Comparison of ENCODE assay signal across 14 cellular contexts in genomic region chr3:52350436-52350835, GRCh38.
"Had no signal": no experiment of that assay in that cellular context is flagged by ENCODE, and none has a peak within 500 bp of the region (broad histone marks: within the 10 kb centered on the region; RNA-seq: fewer than 3 reads in every experiment).

No MANE protein-coding gene starts in this region.

- H3K36me3 ChIP-seq: neural progenitor cell, pancreas had no signal

- H3K4me1 Mint-ChIP-seq: activated naive CD8-positive, alpha-beta T cell treated with anti-CD3 and anti-CD28 coated beads, Interleukin-2, amount 10 ng/mL, durations not matched to agents 7 days and 5 days; neural progenitor cell had no signal

- H3K27me3 ChIP-seq: ascending aorta, esophagus squamous epithelium, neural progenitor cell, pancreas, vagina had no signal

- H3K27ac ChIP-seq: ascending aorta, esophagus squamous epithelium, neural progenitor cell, pancreas, vagina had no signal

- H3K9ac ChIP-seq: neural progenitor cell had no signal

- H3K27me3 Mint-ChIP-seq: activated CD8-positive, alpha-beta T cell treated with anti-CD3 and anti-CD28 coated beads for 36 hours; activated naive CD8-positive, alpha-beta T cell treated with anti-CD3 and anti-CD28 coated beads, Interleukin-2, amount 10 ng/mL, durations not matched to agents 7 days and 5 days had no signal

- H3K36me3 Mint-ChIP-seq: activated naive CD8-positive, alpha-beta T cell treated with anti-CD3 and anti-CD28 coated beads, Interleukin-2, amount 10 ng/mL, durations not matched to agents 7 days and 5 days; neural progenitor cell had no signal

- H3K9me3 Mint-ChIP-seq: activated CD8-positive, alpha-beta T cell treated with anti-CD3 and anti-CD28 coated beads for 36 hours; activated naive CD8-positive, alpha-beta T cell treated with anti-CD3 and anti-CD28 coated beads, Interleukin-2, amount 10 ng/mL, durations not matched to agents 7 days and 5 days; neural progenitor cell had no signal

- DNase-seq: activated CD4-positive, alpha-beta T cell treated with anti-CD3 and anti-CD28 coated beads for 1 hour; activated CD8-positive, alpha-beta memory T cell treated with anti-CD3 and anti-CD28 coated beads, Interleukin-2, amount 50 U/mL, for 4 hours; activated CD8-positive, alpha-beta T cell treated with anti-CD3 and anti-CD28 coated beads for 36 hours; activated naive CD8-positive, alpha-beta T cell treated with anti-CD3 and anti-CD28 coated beads, Interleukin-2, amount 10 ng/mL, durations not matched to agents 7 days and 5 days; esophagus squamous epithelium; foreskin fibroblast; retina; stimulated activated CD4-positive, alpha-beta T cell treated with anti-CD3 and anti-CD28 coated beads, Interleukin-15, amount 100 ng/mL, for 24 hours; stimulated activated CD4-positive, alpha-beta T cell treated with anti-CD3 and anti-CD28 coated beads, Interleukin-4, amount 100 ng/mL, for 24 hours; T-helper 9 cell had no signal

- H3K4me1 ChIP-seq: neural progenitor cell, pancreas had no signal

- H3K9me3 ChIP-seq: ascending aorta, esophagus squamous epithelium, pancreas, vagina had no signal

- H3K4me3 Mint-ChIP-seq: activated CD8-positive, alpha-beta T cell treated with anti-CD3 and anti-CD28 coated beads for 36 hours; activated naive CD8-positive, alpha-beta T cell treated with anti-CD3 and anti-CD28 coated beads, Interleukin-2, amount 10 ng/mL, durations not matched to agents 7 days and 5 days; neural progenitor cell had no signal

- H3K27ac Mint-ChIP-seq: activated CD8-positive, alpha-beta T cell treated with anti-CD3 and anti-CD28 coated beads for 36 hours; activated naive CD8-positive, alpha-beta T cell treated with anti-CD3 and anti-CD28 coated beads, Interleukin-2, amount 10 ng/mL, durations not matched to agents 7 days and 5 days; neural progenitor cell had no signal

- ATAC-seq: activated CD8-positive, alpha-beta T cell treated with anti-CD3 and anti-CD28 coated beads for 36 hours; pancreas had no signal

- H3K4me2 ChIP-seq: neural progenitor cell had no signal

- H3K4me3 ChIP-seq: ascending aorta, esophagus squamous epithelium, neural progenitor cell, pancreas, vagina had no signal
